ENCODE assay signal across 1 cellular context in genomic region chr5:151020304-151021031, GRCh38.
TF ChIP-seq lines count a peak whose summit lies in the region.

A gene with protein sequence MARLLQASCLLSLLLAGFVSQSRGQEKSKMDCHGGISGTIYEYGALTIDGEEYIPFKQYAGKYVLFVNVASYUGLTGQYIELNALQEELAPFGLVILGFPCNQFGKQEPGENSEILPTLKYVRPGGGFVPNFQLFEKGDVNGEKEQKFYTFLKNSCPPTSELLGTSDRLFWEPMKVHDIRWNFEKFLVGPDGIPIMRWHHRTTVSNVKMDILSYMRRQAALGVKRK (plus strand): TSS chr5:151020591. CDS start chr5:151020655, 64 bp downstream.

TF ChIP-seq in HepG2, 621 proteins besides CTCF, POLR2A, EP300 and RAD21 (continued from another document and continues in another):
- 0 out of 2 replicates have a peak, but pooled peaks have one; percentile 38 for TF ChIP-seq ZNF552 (CRISPR knock-in tag; IDR thresholded peaks at IDR 0.05; ENCODE audit: borderline replicate concordance)
- TF ChIP-seq POGZ (CRISPR knock-in tag; IDR thresholded peaks at IDR 0.05): peak; percentile 21; the same call in 1 of the 2 replicates
- peak; percentile 53 for TF ChIP-seq TFDP2 (CRISPR knock-in tag; IDR thresholded peaks at IDR 0.05)
- TF ChIP-seq HES4 (CRISPR knock-in tag; IDR thresholded peaks at IDR 0.05; ENCODE audit: borderline replicate concordance): peak; percentile 13; the same call in 1 of the 2 replicates
- TF ChIP-seq, protein P1, sequence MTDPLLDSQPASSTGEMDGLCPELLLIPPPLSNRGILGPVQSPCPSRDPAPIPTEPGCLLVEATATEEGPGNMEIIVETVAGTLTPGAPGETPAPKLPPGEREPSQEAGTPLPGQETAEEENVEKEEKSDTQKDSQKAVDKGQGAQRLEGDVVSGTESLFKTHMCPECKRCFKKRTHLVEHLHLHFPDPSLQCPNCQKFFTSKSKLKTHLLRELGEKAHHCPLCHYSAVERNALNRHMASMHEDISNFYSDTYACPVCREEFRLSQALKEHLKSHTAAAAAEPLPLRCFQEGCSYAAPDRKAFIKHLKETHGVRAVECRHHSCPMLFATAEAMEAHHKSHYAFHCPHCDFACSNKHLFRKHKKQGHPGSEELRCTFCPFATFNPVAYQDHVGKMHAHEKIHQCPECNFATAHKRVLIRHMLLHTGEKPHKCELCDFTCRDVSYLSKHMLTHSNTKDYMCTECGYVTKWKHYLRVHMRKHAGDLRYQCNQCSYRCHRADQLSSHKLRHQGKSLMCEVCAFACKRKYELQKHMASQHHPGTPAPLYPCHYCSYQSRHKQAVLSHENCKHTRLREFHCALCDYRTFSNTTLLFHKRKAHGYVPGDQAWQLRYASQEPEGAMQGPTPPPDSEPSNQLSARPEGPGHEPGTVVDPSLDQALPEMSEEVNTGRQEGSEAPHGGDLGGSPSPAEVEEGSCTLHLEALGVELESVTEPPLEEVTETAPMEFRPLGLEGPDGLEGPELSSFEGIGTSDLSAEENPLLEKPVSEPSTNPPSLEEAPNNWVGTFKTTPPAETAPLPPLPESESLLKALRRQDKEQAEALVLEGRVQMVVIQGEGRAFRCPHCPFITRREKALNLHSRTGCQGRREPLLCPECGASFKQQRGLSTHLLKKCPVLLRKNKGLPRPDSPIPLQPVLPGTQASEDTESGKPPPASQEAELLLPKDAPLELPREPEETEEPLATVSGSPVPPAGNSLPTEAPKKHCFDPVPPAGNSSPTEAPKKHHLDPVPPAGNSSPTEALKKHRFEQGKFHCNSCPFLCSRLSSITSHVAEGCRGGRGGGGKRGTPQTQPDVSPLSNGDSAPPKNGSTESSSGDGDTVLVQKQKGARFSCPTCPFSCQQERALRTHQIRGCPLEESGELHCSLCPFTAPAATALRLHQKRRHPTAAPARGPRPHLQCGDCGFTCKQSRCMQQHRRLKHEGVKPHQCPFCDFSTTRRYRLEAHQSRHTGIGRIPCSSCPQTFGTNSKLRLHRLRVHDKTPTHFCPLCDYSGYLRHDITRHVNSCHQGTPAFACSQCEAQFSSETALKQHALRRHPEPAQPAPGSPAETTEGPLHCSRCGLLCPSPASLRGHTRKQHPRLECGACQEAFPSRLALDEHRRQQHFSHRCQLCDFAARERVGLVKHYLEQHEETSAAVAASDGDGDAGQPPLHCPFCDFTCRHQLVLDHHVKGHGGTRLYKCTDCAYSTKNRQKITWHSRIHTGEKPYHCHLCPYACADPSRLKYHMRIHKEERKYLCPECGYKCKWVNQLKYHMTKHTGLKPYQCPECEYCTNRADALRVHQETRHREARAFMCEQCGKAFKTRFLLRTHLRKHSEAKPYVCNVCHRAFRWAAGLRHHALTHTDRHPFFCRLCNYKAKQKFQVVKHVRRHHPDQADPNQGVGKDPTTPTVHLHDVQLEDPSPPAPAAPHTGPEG (CRISPR knock-in tag; IDR thresholded peaks at IDR 0.05): 0 out of 2 replicates have a peak, but pooled peaks have one; percentile 42
- peak; percentile 73; the same call in 1 of the 2 replicates for TF ChIP-seq ZNF788 (CRISPR knock-in tag; IDR thresholded peaks at IDR 0.05; ENCODE audit: borderline replicate concordance)
- no peak for TF ChIP-seq ZNF446 (CRISPR knock-in tag; IDR thresholded peaks at IDR 0.05)
- TF ChIP-seq REL (CRISPR knock-in tag; conservative IDR thresholded peaks at IDR 0.05): peak; percentile 54; the same call in 1 of the 2 replicates
- 0 out of 2 replicates have a peak, but pooled peaks have one; percentile 30 for TF ChIP-seq SIX4 (CRISPR knock-in tag; IDR thresholded peaks at IDR 0.05)
- 0 out of 2 replicates have a peak, but pooled peaks have one; percentile 19 for TF ChIP-seq CEBPG (CRISPR knock-in tag; IDR thresholded peaks at IDR 0.05)
- TF ChIP-seq ZNF264 (CRISPR knock-in tag; IDR thresholded peaks at IDR 0.05): no peak
- no peak for TF ChIP-seq SMAD1 (CRISPR knock-in tag; IDR thresholded peaks at IDR 0.05; ENCODE audit: borderline replicate concordance, low read depth)
- 0 out of 2 replicates have a peak, but pooled peaks have one; percentile 18 for TF ChIP-seq HMG20B (CRISPR knock-in tag; conservative IDR thresholded peaks at IDR 0.05)
- peak; percentile 37; the same call in 1 of the 2 replicates for TF ChIP-seq ZNF773 (CRISPR knock-in tag; IDR thresholded peaks at IDR 0.05; ENCODE audit: borderline replicate concordance)
- no peak for TF ChIP-seq GABPA (IDR thresholded peaks at IDR 0.05; ENCODE audit: low read depth, low read length)
- TF ChIP-seq GABPA (CRISPR knock-in tag; IDR thresholded peaks at IDR 0.05; ENCODE audit: low read depth): peak; percentile 53
- TF ChIP-seq FOSL2 (CRISPR knock-in tag; IDR thresholded peaks at IDR 0.05): peak; percentile 23; the same call in 1 of the 2 replicates
- no peak for TF ChIP-seq ZNF75D (CRISPR knock-in tag; IDR thresholded peaks at IDR 0.05; ENCODE audit: borderline replicate concordance)
- no peak for TF ChIP-seq SP1 (IDR thresholded peaks at IDR 0.05)
- TF ChIP-seq SP1 (CRISPR knock-in tag; IDR thresholded peaks at IDR 0.05): peak; percentile 56
- TF ChIP-seq NFE2L2 (IDR thresholded peaks at IDR 0.05; ENCODE audit: low read length): peak; percentile 25; the same call in 1 of the 2 replicates
- TF ChIP-seq ZSCAN29 (CRISPR knock-in tag; conservative IDR thresholded peaks at IDR 0.05): peak; percentile 90; the same call in 1 of the 2 replicates
- TF ChIP-seq, protein P2, sequence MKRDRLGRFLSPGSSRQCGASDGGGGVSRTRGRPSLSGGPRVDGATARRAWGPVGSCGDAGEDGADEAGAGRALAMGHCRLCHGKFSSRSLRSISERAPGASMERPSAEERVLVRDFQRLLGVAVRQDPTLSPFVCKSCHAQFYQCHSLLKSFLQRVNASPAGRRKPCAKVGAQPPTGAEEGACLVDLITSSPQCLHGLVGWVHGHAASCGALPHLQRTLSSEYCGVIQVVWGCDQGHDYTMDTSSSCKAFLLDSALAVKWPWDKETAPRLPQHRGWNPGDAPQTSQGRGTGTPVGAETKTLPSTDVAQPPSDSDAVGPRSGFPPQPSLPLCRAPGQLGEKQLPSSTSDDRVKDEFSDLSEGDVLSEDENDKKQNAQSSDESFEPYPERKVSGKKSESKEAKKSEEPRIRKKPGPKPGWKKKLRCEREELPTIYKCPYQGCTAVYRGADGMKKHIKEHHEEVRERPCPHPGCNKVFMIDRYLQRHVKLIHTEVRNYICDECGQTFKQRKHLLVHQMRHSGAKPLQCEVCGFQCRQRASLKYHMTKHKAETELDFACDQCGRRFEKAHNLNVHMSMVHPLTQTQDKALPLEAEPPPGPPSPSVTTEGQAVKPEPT (CRISPR knock-in tag; IDR thresholded peaks at IDR 0.05; ENCODE audit: low read depth): 0 out of 2 replicates have a peak, but pooled peaks have one; percentile 21
- no peak for TF ChIP-seq MEIS1 (CRISPR knock-in tag; IDR thresholded peaks at IDR 0.05; ENCODE audit: borderline replicate concordance)
- TF ChIP-seq ATF7-NPFF (CRISPR knock-in tag; IDR thresholded peaks at IDR 0.05; ENCODE audit: low read depth): peak; percentile 91; the same call in 1 of the 2 replicates
- 0 out of 2 replicates have a peak, but pooled peaks have one; percentile 26 for TF ChIP-seq ZNF580 (CRISPR knock-in tag; IDR thresholded peaks at IDR 0.05; ENCODE audit: borderline replicate concordance, low read depth)
- TF ChIP-seq GATA4 (IDR thresholded peaks at IDR 0.05; ENCODE audit: borderline replicate concordance, low read depth): peak; percentile 73
- TF ChIP-seq ZNF704 (CRISPR knock-in tag; IDR thresholded peaks at IDR 0.05; ENCODE audit: borderline replicate concordance): 0 out of 2 replicates have a peak, but pooled peaks have one; percentile 83
- TF ChIP-seq MATR3 (CRISPR knock-in tag; IDR thresholded peaks at IDR 0.05): no peak
- TF ChIP-seq ZNF225 (CRISPR knock-in tag; IDR thresholded peaks at IDR 0.05): no peak
- peak; percentile 80 for TF ChIP-seq NKX3-1 (CRISPR knock-in tag; IDR thresholded peaks at IDR 0.05)
- TF ChIP-seq, protein P3, sequence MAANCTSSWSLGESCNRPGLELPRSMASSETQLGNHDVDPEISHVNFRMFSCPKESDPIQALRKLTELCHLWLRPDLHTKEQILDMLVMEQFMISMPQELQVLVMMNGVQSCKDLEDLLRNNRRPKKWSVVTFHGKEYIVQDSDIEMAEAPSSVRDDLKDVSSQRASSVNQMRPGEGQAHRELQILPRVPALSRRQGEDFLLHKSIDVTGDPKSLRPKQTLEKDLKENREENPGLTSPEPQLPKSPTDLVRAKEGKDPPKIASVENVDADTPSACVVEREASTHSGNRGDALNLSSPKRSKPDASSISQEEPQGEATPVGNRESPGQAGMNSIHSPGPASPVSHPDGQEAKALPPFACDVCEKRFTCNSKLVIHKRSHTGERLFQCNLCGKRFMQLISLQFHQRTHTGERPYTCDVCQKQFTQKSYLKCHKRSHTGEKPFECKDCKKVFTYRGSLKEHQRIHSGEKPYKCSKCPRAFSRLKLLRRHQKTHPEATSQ (CRISPR knock-in tag; IDR thresholded peaks at IDR 0.05; ENCODE audit: borderline replicate concordance): peak; percentile 80; the same call in 1 of the 2 replicates
- no peak for TF ChIP-seq ZFP36 (IDR thresholded peaks at IDR 0.05; ENCODE audit: borderline replicate concordance, low read depth, low read length, partially characterized antibody)
- 0 out of 2 replicates have a peak, but pooled peaks have one; percentile 46 for TF ChIP-seq MAZ (IDR thresholded peaks at IDR 0.05; ENCODE audit: borderline replicate concordance, low read depth, low read length)
- TF ChIP-seq MAZ (CRISPR knock-in tag; IDR thresholded peaks at IDR 0.05; ENCODE audit: low read depth): peak; percentile 71; the same call in 1 of the 2 replicates
- peak; percentile 54; the same call in 1 of the 2 replicates for TF ChIP-seq ZNF451 (CRISPR knock-in tag; IDR thresholded peaks at IDR 0.05)
- peak; percentile 49; the same call in 1 of the 2 replicates for TF ChIP-seq ATF1 (CRISPR knock-in tag; IDR thresholded peaks at IDR 0.05)
- TF ChIP-seq SOX6 (IDR thresholded peaks at IDR 0.05): no peak
- TF ChIP-seq SOX6 (CRISPR knock-in tag; IDR thresholded peaks at IDR 0.05): 0 out of 2 replicates have a peak, but pooled peaks have one; percentile 31
- TF ChIP-seq SOX13 (IDR thresholded peaks at IDR 0.05): no peak
- TF ChIP-seq SOX13 (CRISPR knock-in tag; conservative IDR thresholded peaks at IDR 0.05 in 1 of 2, IDR thresholded peaks at IDR 0.05 in 1 of 2): peak in 1 of 2 experiments; percentile 44; a peak in 1 of 4 replicates
- no peak for TF ChIP-seq SATB2 (CRISPR knock-in tag; IDR thresholded peaks at IDR 0.05)
- TF ChIP-seq TFAP4 (IDR thresholded peaks at IDR 0.05; ENCODE audit: borderline replicate concordance, low read depth): peak; percentile 31; the same call in 1 of the 2 replicates
- TF ChIP-seq, protein P4, sequence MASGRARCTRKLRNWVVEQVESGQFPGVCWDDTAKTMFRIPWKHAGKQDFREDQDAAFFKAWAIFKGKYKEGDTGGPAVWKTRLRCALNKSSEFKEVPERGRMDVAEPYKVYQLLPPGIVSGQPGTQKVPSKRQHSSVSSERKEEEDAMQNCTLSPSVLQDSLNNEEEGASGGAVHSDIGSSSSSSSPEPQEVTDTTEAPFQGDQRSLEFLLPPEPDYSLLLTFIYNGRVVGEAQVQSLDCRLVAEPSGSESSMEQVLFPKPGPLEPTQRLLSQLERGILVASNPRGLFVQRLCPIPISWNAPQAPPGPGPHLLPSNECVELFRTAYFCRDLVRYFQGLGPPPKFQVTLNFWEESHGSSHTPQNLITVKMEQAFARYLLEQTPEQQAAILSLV (CRISPR knock-in tag; IDR thresholded peaks at IDR 0.05; ENCODE audit: borderline replicate concordance): peak; percentile 75; the same call in 1 of the 2 replicates
- TF ChIP-seq KDM5A (IDR thresholded peaks at IDR 0.05; ENCODE audit: borderline replicate concordance, low read length): peak; percentile 40; the same call in 1 of the 2 replicates
- TF ChIP-seq ZNF33B (CRISPR knock-in tag; IDR thresholded peaks at IDR 0.05): no peak
- peak; percentile 49; the same call in 1 of the 2 replicates for TF ChIP-seq ZNF431 (CRISPR knock-in tag; IDR thresholded peaks at IDR 0.05; ENCODE audit: borderline replicate concordance, low read depth)
- TF ChIP-seq SAP130 (CRISPR knock-in tag; IDR thresholded peaks at IDR 0.05; ENCODE audit: low read depth): peak; percentile 82
- no peak for TF ChIP-seq ADNP (CRISPR knock-in tag; IDR thresholded peaks at IDR 0.05)
- peak; percentile 62; the same call in 1 of the 2 replicates for TF ChIP-seq ZNF556 (CRISPR knock-in tag; IDR thresholded peaks at IDR 0.05; ENCODE audit: borderline replicate concordance)
- peak; percentile 63 for TF ChIP-seq ZNF768 (CRISPR knock-in tag; IDR thresholded peaks at IDR 0.05)
- no peak for TF ChIP-seq LCORL (IDR thresholded peaks at IDR 0.05)
- TF ChIP-seq LCORL (CRISPR knock-in tag; IDR thresholded peaks at IDR 0.05): peak; percentile 97
